21 cellular contexts compared by ENCODE assay signal in genomic region chr1:245225267-245225666, GRCh38.
A peak's percentile ranks its signal among the peaks of the same experiment; 100 is the strongest.
DNase-seq lines count a peak whose midpoint lies in the region; ATAC-seq, FAIRE-seq and TF ChIP-seq lines count a peak whose summit lies in the region.
"Had no signal": no experiment of that assay in that cellular context is flagged by ENCODE, and none has a peak within 500 bp of the region (broad histone marks: within the 10 kb centered on the region; RNA-seq: fewer than 3 reads in every experiment).

No MANE protein-coding gene starts in this region.

- H3K79me2 ChIP-seq in H1 (ENCODE audit: control insufficient read depth in 1 of 2, insufficient read depth in 2 of 2, low read length in 2 of 2), result no peaks in the 10 kb centered on the region
- no peaks in the 10 kb centered on the region for H3K79me2 ChIP-seq in HepG2 (ENCODE audit: insufficient read depth, low read length)

- POLR2A ChIA-PET in A549 (lab: Yijun Ruan, JAX) (no interaction called here), H1 (lab: Charles Lee; ENCODE audit: partially characterized antibody) (no interaction called here), HepG2 (lab: Yijun Ruan, JAX) (no interaction called here)

- DNase-seq in A549 (ENCODE audit: low read depth in 1 of 2, low spot score in 1 of 2) (no peak), NCI-H2227 treated with DMSO at 0.1 percent for 48 hours (lab: John Stamatoyannopoulos, UW) (peak; percentile 35), H1 (ENCODE audit: low read depth in 1 of 2, low spot score in 2 of 2) (no peak), HepG2 (ENCODE audit: low spot score) (no peak), mucosa of gallbladder (ENCODE audit: low spot score) (no peak), SJCRH30 (no peak)
- DNase-seq: activated CD4-positive, alpha-beta T cell treated with anti-CD3 and anti-CD28 coated beads for 48 hours; activated CD8-positive, alpha-beta memory T cell treated with anti-CD3 and anti-CD28 coated beads, Interleukin-2, amount 50 U/mL, for 4 hours; activated naive CD4-positive, alpha-beta T cell; CD4-positive, CD25-positive, alpha-beta regulatory T cell; DMS53; Karpas-422; NCI-H1105 treated with DMSO at 0.1 percent for 48 hours; NCI-H345; stomach; T-helper 9 cell; uterus had no signal

- no peak overlapping the region for H3K4ac ChIP-seq in H1 (replicated peaks; ENCODE audit: insufficient read length, low read depth, low read length)

- intact Hi-C loops in HepG2 (cut with micrococcal nuclease; ENCODE audit: unreplicated experiment), result no loop called here

- CTCF ChIA-PET in A549 (lab: Yijun Ruan, JAX), result no interaction called here
- CTCF ChIA-PET in H1 (lab: Charles Lee; ENCODE audit: partially characterized antibody), result interaction anchor here (1.8 to 2.3 kb wide), 3 partner anchors 15 to 70 kb away, joined by 6 read pairs; partner anchors contain the start of gene KIF26B
- CTCF ChIA-PET in HepG2 (lab: Yijun Ruan, JAX; ENCODE audit: low intra/inter-chr PET ratio, low total read pairs), result no interaction called here

- TF ChIP-seq POLR2A in A549 (IDR thresholded peaks at IDR 0.05; ENCODE audit: low read length) (no peak), H1 (IDR thresholded peaks at IDR 0.05; ENCODE audit: control extremely low read depth in 1 of 2, low read depth in 2 of 2, low read length in 2 of 2) (no peak), HepG2 (IDR thresholded peaks at IDR 0.05; ENCODE audit: insufficient read depth in 1 of 2, low read depth in 2 of 2, low read length in 2 of 2) (no peak)

- no peak overlapping the region for H4K5ac ChIP-seq in H1 (ENCODE audit: insufficient read length, low read depth, low read length)

- ATAC-seq in A549 (peak; percentile 54 to 68; a peak in 4 of 6 replicates), HepG2 (peak; percentile 44; the same call in 2 of the 3 replicates), HG03432 (IDR thresholded peaks at IDR 0.05; ENCODE audit: unreplicated experiment) (no peak), GM18502 (IDR thresholded peaks at IDR 0.05; ENCODE audit: poor library complexity, unreplicated experiment) (no peak)

- TF ChIP-seq CTCF in A549 (IDR thresholded peaks at IDR 0.05) (no peak), H1 (IDR thresholded peaks at IDR 0.05; ENCODE audit: control extremely low read depth in 1 of 3, insufficient read depth in 1 of 3, low read depth in 1 of 3, low read length in 3 of 3) (no peak), HepG2 (CRISPR knock-in tag; IDR thresholded peaks at IDR 0.05) (no peak)

- in situ Hi-C loops in HepG2 (cut with HindIII; ENCODE audit: extremely low pct_ligation_motif_present, low pct_unique_long_range_greater_than_20kb), result no loop called here

- H3K4me2 ChIP-seq in A549 (no peak overlapping the region), H1 (ENCODE audit: insufficient read depth in 1 of 2, low read depth in 2 of 2, low read length in 2 of 2) (no peak overlapping the region), HepG2 (ENCODE audit: low read depth, low read length) (no peak overlapping the region)

- H3K27ac ChIP-seq in A549, result no peak overlapping the region
- H3K27ac ChIP-seq in H1 (ENCODE audit: low read depth, low read length), result no peak overlapping the region
- no peak overlapping the region for H3K27ac ChIP-seq in HepG2 (ENCODE audit: extremely low read length, insufficient read depth, low read length)
- no peak overlapping the region for H3K27ac ChIP-seq in SJCRH30
- H3K27ac ChIP-seq: stomach, uterus had no signal

- WGBS in A549 (ENCODE audit: missing lambda C conversion rate), result 34% methylated on average over 7 of the region's 7 CpGs
- 58% methylated on average over 7 of the region's 7 CpGs; no CpG with 5 or more reads in 1 of the 2 experiments for WGBS in H1 (ENCODE audit: extremely low coverage in 1 of 2, insufficient coverage in 1 of 2, insufficient read length in 1 of 2, insufficient replicate concordance in 2 of 2, low coverage in 1 of 2, low lambda C conversion rate in 2 of 2, missing lambda C conversion rate in 1 of 2), 2 experiments
- WGBS in HepG2 (ENCODE audit: low lambda C conversion rate), result 51% methylated on average over 7 of the region's 7 CpGs

- no TSS peak for BruUV-seq in HepG2 (replicated peaks; lab: Mats Ljungman, UMichigan)

- FAIRE-seq in A549 (lab: Jason Lieb, UNC) (no peak), H1 (lab: Jason Lieb, UNC) (no peak), HepG2 (lab: Jason Lieb, UNC) (no peak)
- FAIRE-seq: A204.1 had no signal

- H3K23me2 ChIP-seq in H1 (ENCODE audit: low read depth, low read length), result no peaks in the 10 kb centered on the region

- H3K18ac ChIP-seq in H1 (ENCODE audit: extremely low read depth, low read length), result no peak overlapping the region

- H2BK15ac ChIP-seq in H1 (ENCODE audit: low read length), result no peak overlapping the region

- no peak overlapping the region for H3K56ac ChIP-seq in H1 (replicated peaks; ENCODE audit: insufficient read length, low read depth, low read length)

- TF ChIP-seq RAD21 in A549 (conservative IDR thresholded peaks at IDR 0.05 in 1 of 2, IDR thresholded peaks at IDR 0.05 in 1 of 2), result no peak
- no peak for TF ChIP-seq RAD21 in H1 (IDR thresholded peaks at IDR 0.05 in 1 of 2, conservative IDR thresholded peaks at IDR 0.05 in 1 of 2; ENCODE audit: low read depth in 2 of 2, low read length in 2 of 2)
- no peak for TF ChIP-seq RAD21 in HepG2 (CRISPR knock-in tag; IDR thresholded peaks at IDR 0.05)

- no peak overlapping the region for H4K8ac ChIP-seq in H1 (ENCODE audit: extremely low read depth, insufficient read depth, low read length)

- no peaks in the 10 kb centered on the region for H3K27me3 ChIP-seq in H1 (replicated peaks in 1 of 4; ENCODE audit: control insufficient read depth in 3 of 4, extremely low read depth in 1 of 4, insufficient read depth in 3 of 4, low read length in 3 of 4)
- peaks cover 0 to 4% of the 10 kb centered on the region in 2 experiments; a peak in 1 of 5 replicates for H3K27me3 ChIP-seq in HepG2 (ENCODE audit: control insufficient read depth in 1 of 2, insufficient read depth in 2 of 2, low read length in 2 of 2)
- no peaks in the 10 kb centered on the region for H3K27me3 ChIP-seq in SJCRH30
- H3K27me3 ChIP-seq: stomach, uterus had no signal

- H3K4me3 ChIP-seq in A549 (no peak overlapping the region), H1 (ENCODE audit: extremely low read depth in 1 of 4, insufficient read depth in 2 of 4, low read depth in 3 of 4, low read length in 4 of 4) (no peak overlapping the region), HepG2 (replicated peaks in 1 of 3; ENCODE audit: insufficient read depth in 1 of 3, low read depth in 2 of 3, low read length in 3 of 3) (no peak overlapping the region), SJCRH30 (no peak overlapping the region)
- H3K4me3 ChIP-seq: dorsolateral prefrontal cortex, stomach, uterus had no signal

- no peaks in the 10 kb centered on the region for H3K79me1 ChIP-seq in H1 (ENCODE audit: low read depth, low read length)

- H4K91ac ChIP-seq in H1 (replicated peaks; ENCODE audit: insufficient read length, low read length), result no peak overlapping the region

- no peak overlapping the region for H2AK5ac ChIP-seq in H1 (ENCODE audit: low read depth, low read length)

- H2BK120ac ChIP-seq in H1 (replicated peaks; ENCODE audit: low read depth, low read length), result peak overlapping the region; percentile 4

- no peak overlapping the region for H2AFZ ChIP-seq in H1 (ENCODE audit: low read length)
- no peak overlapping the region for H2AFZ ChIP-seq in HepG2 (ENCODE audit: low read length)

- no peak overlapping the region for H2BK12ac ChIP-seq in H1 (ENCODE audit: low read depth, low read length)

- H3K36me3 ChIP-seq in H1 (ENCODE audit: control insufficient read depth in 2 of 4, insufficient read depth in 4 of 4, low read length in 3 of 4), result no peaks in the 10 kb centered on the region
- H3K36me3 ChIP-seq in HepG2 (replicated peaks in 1 of 2; ENCODE audit: control insufficient read depth in 1 of 2, insufficient read depth in 2 of 2, low read length in 2 of 2), result no peaks in the 10 kb centered on the region
- 0 out of 2 replicates have a peak, but pooled peaks cover 2% of the 10 kb centered on the region for H3K36me3 ChIP-seq in SJCRH30
- H3K36me3 ChIP-seq: stomach, uterus had no signal

- H4K20me1 ChIP-seq in H1 (replicated peaks in 1 of 2; ENCODE audit: control insufficient read depth in 1 of 2, insufficient read depth in 2 of 2, low read length in 2 of 2) (no peaks in the 10 kb centered on the region), HepG2 (ENCODE audit: insufficient read depth, low read length) (no peaks in the 10 kb centered on the region)

- no peak overlapping the region for H3K14ac ChIP-seq in H1 (ENCODE audit: insufficient read length)

- no peak overlapping the region for H2BK20ac ChIP-seq in H1 (ENCODE audit: low read length)

- no peak overlapping the region for H2BK5ac ChIP-seq in H1 (ENCODE audit: low read depth, low read length)

- no peaks in the 10 kb centered on the region for H3K4me1 ChIP-seq in A549
- peaks cover 0 to 8% (median 4%) of the 10 kb centered on the region in 4 experiments; a peak in 6 of 7 replicates for H3K4me1 ChIP-seq in H1 (replicated peaks in 1 of 4; ENCODE audit: control insufficient read depth in 3 of 4, insufficient read depth in 4 of 4, low read length in 3 of 4)
- no peaks in the 10 kb centered on the region for H3K4me1 ChIP-seq in HepG2 (ENCODE audit: insufficient read depth, low read length)
- H3K4me1 ChIP-seq in SJCRH30, result peaks cover 10% of the 10 kb centered on the region
- H3K4me1 ChIP-seq: stomach, uterus had no signal

- no peak for TF ChIP-seq EP300 in A549 (IDR thresholded peaks at IDR 0.05)
- TF ChIP-seq EP300 in H1 (IDR thresholded peaks at IDR 0.05; ENCODE audit: borderline replicate concordance in 1 of 2, low read depth in 2 of 2, low read length in 2 of 2), result no peak
- no peak for TF ChIP-seq EP300 in HepG2 (IDR thresholded peaks at IDR 0.05; ENCODE audit: low read depth in 2 of 2, low read length in 2 of 2)
- no peak for TF ChIP-seq EP300 in HepG2 (CRISPR knock-in tag; IDR thresholded peaks at IDR 0.05; ENCODE audit: borderline replicate concordance)

- H3K9ac ChIP-seq in H1 (replicated peaks in 1 of 4; ENCODE audit: extremely low read depth in 1 of 4, low read depth in 3 of 4, low read length in 3 of 4) (no peak overlapping the region), HepG2 (ENCODE audit: insufficient read depth, low read depth, low read length) (no peak overlapping the region)

- H3K23ac ChIP-seq in H1 (ENCODE audit: insufficient read length), result no peak overlapping the region

- no peaks in the 10 kb centered on the region for H3K9me3 ChIP-seq in A549
- no peaks in the 10 kb centered on the region for H3K9me3 ChIP-seq in H1 (ENCODE audit: insufficient read depth in 2 of 2, low read depth in 1 of 2, low read length in 1 of 2)
- no peaks in the 10 kb centered on the region for H3K9me3 ChIP-seq in HepG2 (ENCODE audit: low read length)
- H3K9me3 ChIP-seq in SJCRH30 (replicated peaks), result no peaks in the 10 kb centered on the region
- H3K9me3 ChIP-seq: stomach, uterus had no signal

TF ChIP-seq in A549, 52 proteins besides CTCF, POLR2A, EP300 and RAD21:
- TF ChIP-seq MAFK (IDR thresholded peaks at IDR 0.05; ENCODE audit: partially characterized antibody) (peak; percentile 80), PHF8 (IDR thresholded peaks at IDR 0.05; ENCODE audit: borderline replicate concordance, low read depth) (no peak)

TF ChIP-seq in H1, 55 proteins besides CTCF, POLR2A, EP300 and RAD21 (continues in another document):
- TF ChIP-seq SIN3A (conservative IDR thresholded peaks at IDR 0.05 in 1 of 2, IDR thresholded peaks at IDR 0.05 in 1 of 2; ENCODE audit: low read depth in 1 of 2, low read length in 2 of 2), result no peak

TF ChIP-seq in HepG2, 621 proteins besides CTCF, POLR2A, EP300 and RAD21 (continues in another document):
- TF ChIP-seq ZSCAN22 (CRISPR knock-in tag; IDR thresholded peaks at IDR 0.05), result no peak

Comparison
In these comparisons a context has a peak if more than half of its experiments do, and no peak if none do; other contexts are left out.
1. ATAC-seq: peak in A549 (2 of 2) and HepG2 (single experiment); none in HG03432 (single experiment) and GM18502 (single experiment).